ENCODE assay signal across 8 cellular contexts in genomic region chr11:125592305-125593112, GRCh38. TPM values are rescaled to one million over a fixed set of nuclear protein-coding genes. Genes with fewer than 3 reads are reported as not detected.
A peak's percentile ranks its signal among the peaks of the same experiment; 100 is the strongest.
DNase-seq lines count a peak whose midpoint lies in the region; ATAC-seq, FAIRE-seq and TF ChIP-seq lines count a peak whose summit lies in the region.

Gene STT3A, plus strand, starts transcription at chr11:125592852. Its CDS starts 3,064 bp downstream, at chr11:125595916.

- POLR2A ChIA-PET in AG04449 (lab: Yijun Ruan, JAX) = interaction anchor here (1.0 to 1.9 kb wide), 4 partner anchors 23 to 295 kb away, joined by 4 to 15 read pairs (median 5); partner anchors contain the start of genes EI24 and HYLS1

- H3K27ac ChIP-seq in iPS-20b (ENCODE audit: low read length) (peak within 1 kb of the TSS; percentile 74), skin epidermis (peak within 1 kb of the TSS; percentile 82 to 100 (median 96))

- peak; percentile 7 for FAIRE-seq in bronchial epithelial cell (lab: Jason Lieb, UNC)

- TF ChIP-seq CTCF in AG04449 (IDR thresholded peaks at IDR 0.05; ENCODE audit: insufficient read depth, low read length, missing control alignments) (no peak), WI38 (IDR thresholded peaks at IDR 0.05; ENCODE audit: low read depth, low read length) (no peak), bronchial epithelial cell (IDR thresholded peaks at IDR 0.05; ENCODE audit: insufficient read depth, low read length, severe bottlenecking) (no peak)

- peaks cover 3% of the 10 kb centered on the region for H3K36me3 ChIP-seq in bronchial epithelial cell (ENCODE audit: control insufficient read depth, insufficient read depth, low read length)
- peaks cover 19% of the 10 kb centered on the region for H3K36me3 ChIP-seq in iPS-20b (ENCODE audit: insufficient read depth, low read depth, low read length)

- H3K27me3 ChIP-seq in bronchial epithelial cell (ENCODE audit: control insufficient read depth, insufficient read depth, low read length) (no peaks in the 10 kb centered on the region), iPS-20b (ENCODE audit: insufficient read depth, low read length) (no peaks in the 10 kb centered on the region)

- ATAC-seq in GM18907 (IDR thresholded peaks at IDR 0.05; ENCODE audit: unreplicated experiment) = peak; percentile 98
- ATAC-seq in HG03159 (IDR thresholded peaks at IDR 0.05; ENCODE audit: unreplicated experiment) = peak; percentile 98

- H3K4me1 ChIP-seq in iPS-20b (ENCODE audit: insufficient read depth, low read length) = peaks cover 4% of the 10 kb centered on the region; the same call in 1 of the 2 replicates

- CTCF ChIA-PET in AG04449 (lab: Yijun Ruan, JAX) = interaction anchor here (0.7 to 1.2 kb wide), 3 partner anchors 10 to 90 kb away, joined by 3 read pairs; no protein-coding TSS in a partner anchor

- H3K9me3 ChIP-seq in iPS-20b (ENCODE audit: insufficient read depth, low read depth, low read length) = no peaks in the 10 kb centered on the region

- peak within 1 kb of the TSS; percentile 98 for H3K9ac ChIP-seq in iPS-20b (ENCODE audit: low read depth, low read length)

- H3K4me3 ChIP-seq in AG04449 (ENCODE audit: low read depth, low read length) (peak within 1 kb of the TSS; percentile 99), WI38 (ENCODE audit: low read depth, low read length) (peak within 1 kb of the TSS; percentile 89), bronchial epithelial cell (ENCODE audit: low read depth, low read length) (peak within 1 kb of the TSS; percentile 86), iPS-20b (ENCODE audit: low read length) (peak within 1 kb of the TSS; percentile 98), skin epidermis (peak within 1 kb of the TSS; percentile 62 to 97 (median 76))

- peak; percentile 100 for DNase-seq in AG04449 (ENCODE audit: low read depth, low spot score)
- peak; percentile 92 for DNase-seq in NCI-H2227 treated with DMSO at 0.1 percent for 48 hours (lab: John Stamatoyannopoulos, UW)
- peak; percentile 98 for DNase-seq in bronchial epithelial cell (ENCODE audit: low read depth)

RNA-seq across cellular contexts. Expression of gene STT3A, which starts in this region (rescaled TPM):
- total RNA-seq in bronchial epithelial cell = 124 and 167 TPM in 2 replicates

Comparison
In these comparisons a context has a peak if more than half of its experiments do, and no peak if none do; other contexts are left out.
1. Peak in every context shown above with its lines: DNase-seq, ATAC-seq, H3K4me3 ChIP-seq and H3K27ac ChIP-seq.